In genomic region chr12:49552014-49552413, GRCh38 we compare ENCODE assay signal across 14 cellular contexts. TPM values are rescaled to one million over a fixed set of nuclear protein-coding genes. Genes with fewer than 3 reads are reported as not detected.
DNase-seq lines count a peak whose midpoint lies in the region; ATAC-seq, FAIRE-seq and TF ChIP-seq lines count a peak whose summit lies in the region.
"Had no signal": no experiment of that assay in that cellular context is flagged by ENCODE, and none has a peak within 500 bp of the region (broad histone marks: within the 10 kb centered on the region; RNA-seq: fewer than 3 reads in every experiment).

No MANE protein-coding gene starts in this region.

- ATAC-seq in pancreas (peak; percentile 76 to 84 (median 81)), sciatic nerve (no peak), HG02938 (IDR thresholded peaks at IDR 0.05; ENCODE audit: unreplicated experiment) (no peak)

- DNase-seq in EH (ENCODE audit: low read depth) (peak; percentile 16), fibroblast of peridontal ligament (ENCODE audit: extremely low read depth) (peak; percentile 39), pancreas (peak; percentile 59 to 81 (median 69)), GM10248 (ENCODE audit: extremely low spot score) (no peak), sciatic nerve (ENCODE audit: low spot score) (no peak)
- no peak for DNase-seq in stimulated activated naive CD4-positive, alpha-beta T cell (lab: John Stamatoyannopoulos, UW)
- DNase-seq: GDM1, NCI-H1048, NCI-H510A, SHP77 had no signal

- H3K36me3 ChIP-seq in OCI-LY1 (ENCODE audit: insufficient read depth, low read length) = peaks cover 11% of the 10 kb centered on the region; the same call in 1 of the 2 replicates
- H3K36me3 ChIP-seq in pancreas = no peaks in the 10 kb centered on the region

- H4K20me1 ChIP-seq in OCI-LY1 (ENCODE audit: insufficient read depth, low read length) = no peaks in the 10 kb centered on the region

- H3K79me2 ChIP-seq in OCI-LY1 (ENCODE audit: insufficient read depth, low read length) = no peaks in the 10 kb centered on the region

- no peaks in the 10 kb centered on the region for H3K9me2 ChIP-seq in OCI-LY1 (ENCODE audit: low read depth, low read length)

- WGBS in pancreas, 2 donors = 15 to 17% methylated on average over 7 of the region's 7 CpGs

- TF ChIP-seq CTCF in OCI-LY1 (IDR thresholded peaks at IDR 0.05; ENCODE audit: low read length) (no peak), pancreas (IDR thresholded peaks at IDR 0.05) (no peak), GM10248 (IDR thresholded peaks at IDR 0.05; ENCODE audit: control extremely low read depth, extremely low read depth, low read depth, missing control alignments) (no peak)

- CTCF ChIA-PET in GM10248 (lab: Yijun Ruan, JAX) = interaction anchor here (1.4 to 5.4 kb wide), 10 partner anchors 9 to 204 kb away, joined by 3 to 51 read pairs (median 9); partner anchors contain the start of gene PRPF40B

- POLR2A ChIA-PET in GM10248 (lab: Yijun Ruan, JAX) = no interaction called here

- H3K27me3 ChIP-seq in OCI-LY1 (ENCODE audit: insufficient read depth, low read length) (no peaks in the 10 kb centered on the region; the same call in 1 of the 2 replicates), pancreas (no peaks in the 10 kb centered on the region)

- no peak overlapping the region for H2AFZ ChIP-seq in OCI-LY1 (ENCODE audit: low read length)

- no peak for FAIRE-seq in pancreas (lab: Jason Lieb, UNC)
- FAIRE-seq: TTC549 had no signal

- H3K27ac ChIP-seq in OCI-LY1 (ENCODE audit: low read depth, low read length, poor library complexity, severe bottlenecking) (no peak overlapping the region), pancreas (peak overlapping the region in 3 of 4 donors; percentile 9 to 60 (median 50))
- H3K27ac ChIP-seq: skin epidermis had no signal

- H3F3A ChIP-seq in OCI-LY1 (ENCODE audit: insufficient read depth, low read length) = no peaks in the 10 kb centered on the region

- H3K9me3 ChIP-seq in OCI-LY1 (ENCODE audit: low read length) = no peaks in the 10 kb centered on the region
- no peaks in the 10 kb centered on the region for H3K9me3 ChIP-seq in pancreas

- H3K4me3 ChIP-seq in OCI-LY1 (ENCODE audit: low read depth, low read length, poor library complexity, severe bottlenecking) (no peak overlapping the region), pancreas (no peak overlapping the region)
- H3K4me3 ChIP-seq: skin epidermis had no signal

- H3K4me2 ChIP-seq in OCI-LY1 (ENCODE audit: low read length) = peak overlapping the region; percentile 7; the same call in 1 of the 2 replicates

- peaks cover 3% of the 10 kb centered on the region for H3K4me1 ChIP-seq in OCI-LY1 (ENCODE audit: insufficient read depth, low read length, severe bottlenecking)
- H3K4me1 ChIP-seq in pancreas = peaks cover 12 to 24% (median 22%) of the 10 kb centered on the region in 3 donors

- intact Hi-C loops in pancreas (cut with DNase I) (no loop called here), sciatic nerve (cut with DNase I) (no loop called here)

- no peak overlapping the region for H3K9ac ChIP-seq in OCI-LY1 (ENCODE audit: low read length)

RNA-seq across cellular contexts. Expression of gene KCNH3, which starts 13.2 kb away (rescaled TPM):
- 1 to 10 TPM in 2 of 6 donors, under 1 TPM in 4; 0.55 to 1.7 (median 0.91) TPM for total RNA-seq in pancreas
- 1 to 10 TPM; 2.3 to 3.2 TPM for polyA plus RNA-seq in pancreas
- 0.27 TPM for total RNA-seq in sciatic nerve

RNA-seq across cellular contexts. Expression of gene MCRS1, which starts 15.9 kb away (rescaled TPM):
- total RNA-seq in pancreas (10 to 100 TPM; 19.3 to 29.9 (median 22.9) TPM), sciatic nerve (39.3 TPM)
- 10 to 100 TPM; 59.6 to 71.0 TPM for polyA plus RNA-seq in pancreas

RNA-seq across cellular contexts. Expression of gene FAM186B, which starts 53.4 kb away (rescaled TPM):
- total RNA-seq in pancreas (1 to 10 TPM in 2 of 6 donors, under 1 TPM in 4; 0.49 to 1.7 (median 0.83) TPM), sciatic nerve (0.36 TPM)
- polyA plus RNA-seq in pancreas = under 1 TPM; 0.56 to 0.65 TPM

Comparison
In these comparisons a context has a peak if more than half of its experiments do, and no peak if none do; other contexts are left out.
1. DNase-seq: peak in EH (single experiment), fibroblast of peridontal ligament (single experiment) and pancreas (6 of 6); none in GM10248 (single experiment), sciatic nerve (single experiment) and stimulated activated naive CD4-positive, alpha-beta T cell (0 of 6).
2. ATAC-seq: peak in pancreas (4 of 4); none in sciatic nerve (single experiment) and HG02938 (single experiment).